ENCODE assay signal across 8 cellular contexts in the genomic region with DNA sequence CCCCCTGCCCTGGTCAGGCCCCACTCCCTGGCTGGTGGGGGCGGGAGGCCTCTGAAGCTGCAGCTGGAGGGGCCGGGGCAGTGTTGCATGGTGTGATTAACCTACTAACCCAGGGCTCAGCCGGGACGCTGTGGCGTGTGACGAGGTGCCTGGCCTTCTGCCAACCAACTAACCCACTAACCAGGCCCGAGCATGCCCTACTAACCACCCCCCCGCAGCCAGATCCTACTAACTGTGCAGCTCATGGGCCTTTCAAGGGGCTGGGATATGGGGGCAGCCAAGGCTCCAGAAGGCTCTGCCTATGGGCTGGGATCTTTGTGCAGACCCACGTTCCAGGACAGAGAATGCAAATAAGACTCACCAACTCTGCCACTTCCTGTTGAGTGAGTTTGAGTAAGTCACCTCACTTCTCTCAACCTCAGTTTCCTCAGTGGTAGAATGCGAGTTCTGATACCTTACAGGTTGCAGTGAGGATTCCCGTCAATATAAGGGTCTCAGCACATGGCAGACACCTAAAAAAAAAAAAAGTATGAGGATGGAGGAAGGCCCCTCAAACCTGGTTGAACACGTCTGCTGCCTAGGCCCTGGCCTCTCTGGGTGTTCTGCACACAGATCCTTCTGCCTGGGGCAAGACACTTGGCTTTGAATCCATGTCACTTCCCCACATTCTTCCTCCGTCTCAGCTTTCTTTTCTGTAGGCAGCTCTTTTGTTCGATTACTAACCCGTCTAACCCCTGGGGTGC. TPM values are rescaled to one million over a fixed set of nuclear protein-coding genes. Genes with fewer than 3 reads are reported as not detected.
DNase-seq lines count a peak whose midpoint lies in the region; ATAC-seq and TF ChIP-seq lines count a peak whose summit lies in the region.

No MANE protein-coding gene starts in this region.

- H3K4me1 Mint-ChIP-seq in Caco-2 (ENCODE audit: low read depth, unreplicated experiment), result no peaks in the 10 kb centered on the region

- H3K36me3 ChIP-seq in GM06990 (ENCODE audit: control insufficient read depth, insufficient read depth, low read length), result no peaks in the 10 kb centered on the region
- no peaks in the 10 kb centered on the region for H3K36me3 ChIP-seq in Caco-2 (ENCODE audit: control insufficient read depth, insufficient read depth, low read length)

- ATAC-seq in foreskin keratinocyte, result peak; percentile 25

- H3K4me1 ChIP-seq in foreskin keratinocyte, result peaks cover 19% of the 10 kb centered on the region
- no peaks in the 10 kb centered on the region for H3K4me1 ChIP-seq in Caco-2

- H3K9me3 Mint-ChIP-seq in Caco-2 (ENCODE audit: unreplicated experiment), result peaks cover 10% of the 10 kb centered on the region

- H3K9me3 ChIP-seq in Caco-2, result no peaks in the 10 kb centered on the region

- intact Hi-C loops in Caco-2 (cut with micrococcal nuclease; ENCODE audit: unreplicated experiment), result loop anchor here (10.0 kb wide), 2 partner anchors 163 to 1133 kb away; partner anchors contain the start of gene MN1

- H3K4me3 Mint-ChIP-seq in Caco-2 (ENCODE audit: unreplicated experiment), result no peak overlapping the region

- H3K36me3 Mint-ChIP-seq in Caco-2 (ENCODE audit: insufficient read depth, unreplicated experiment), result no peaks in the 10 kb centered on the region

- H3K4me3 ChIP-seq in GM06990 (replicated peaks; ENCODE audit: low read depth, low read length) (peak overlapping the region; percentile 6; the same call in 1 of the 2 replicates), HL-60 (replicated peaks; ENCODE audit: insufficient read depth, low read length) (no peak overlapping the region), Caco-2 (ENCODE audit: low read depth, low read length) (no peak overlapping the region)

- H3K27me3 Mint-ChIP-seq in Caco-2 (ENCODE audit: insufficient read depth, unreplicated experiment), result no peaks in the 10 kb centered on the region

- no TSS peak for BruUV-seq in Caco-2 (replicated peaks; lab: Mats Ljungman, UMichigan)

- DNase-seq in GM06990 (ENCODE audit: extremely low read depth, insufficient read length), result peak; percentile 86
- peak in 1 of 2 experiments; percentile 67 for DNase-seq in HL-60 (ENCODE audit: low read depth in 1 of 2, low spot score in 1 of 2)
- peak; percentile 51 to 56 for DNase-seq in activated CD8-positive, alpha-beta memory T cell treated with anti-CD3 and anti-CD28 coated beads for 4 hours (ENCODE audit: low read depth in 2 of 2)
- DNase-seq in foreskin keratinocyte, result peak; percentile 49 to 69
- peak; percentile 38 to 58 for DNase-seq in stimulated activated CD4-positive, alpha-beta T cell treated with anti-CD3 and anti-CD28 coated beads, Interleukin-15, amount 100 ng/mL, for 1 hour (ENCODE audit: low read depth in 1 of 2, low spot score in 1 of 2)
- DNase-seq in HuH-7 (ENCODE audit: low spot score), result no peak
- DNase-seq in NCI-H2196 (lab: John Stamatoyannopoulos, UW; ENCODE audit: unreplicated experiment), result no peak
- DNase-seq in Caco-2, result no peak

- H3K27me3 ChIP-seq in GM06990 (replicated peaks; ENCODE audit: control insufficient read depth, insufficient read depth, low read length) (no peaks in the 10 kb centered on the region), HL-60 (ENCODE audit: insufficient read depth, poor library complexity, severe bottlenecking) (no peaks in the 10 kb centered on the region), foreskin keratinocyte (no peaks in the 10 kb centered on the region), Caco-2 (replicated peaks; ENCODE audit: control insufficient read depth, insufficient read depth, low read length) (no peaks in the 10 kb centered on the region)

- TF ChIP-seq CTCF in GM06990 (IDR thresholded peaks at IDR 0.05; ENCODE audit: insufficient read depth, low read length, poor library complexity, severe bottlenecking), result no peak
- TF ChIP-seq CTCF in HL-60 (IDR thresholded peaks at IDR 0.05; ENCODE audit: insufficient read depth, low read length), result no peak
- no peak for TF ChIP-seq CTCF in foreskin keratinocyte (conservative IDR thresholded peaks at IDR 0.05)
- TF ChIP-seq CTCF in Caco-2 (IDR thresholded peaks at IDR 0.05; ENCODE audit: insufficient read depth in 1 of 2, low read depth in 1 of 2, low read length in 1 of 2, severe bottlenecking in 1 of 2, unreplicated experiment in 1 of 2), result no peak

- POLR2A ChIA-PET in Caco-2 (lab: Charles Lee), result no interaction called here

- peak overlapping the region; percentile 91 for H3K27ac ChIP-seq in HL-60 (replicated peaks)
- no peak overlapping the region for H3K27ac ChIP-seq in foreskin keratinocyte

- CTCF ChIA-PET in Caco-2 (lab: Charles Lee), result no interaction called here

- H3K27ac Mint-ChIP-seq in Caco-2 (ENCODE audit: unreplicated experiment), result no peak overlapping the region

RNA-seq across cellular contexts. Expression of gene MIAT, which starts 14.1 kb away (rescaled TPM):
- total RNA-seq in foreskin keratinocyte (0.28 and 0.37 TPM in 2 replicates), Caco-2 (2022) (0.30 and 0.41 TPM in 2 replicates)
- 0.02 and 0.04 TPM in 2 replicates for polyA plus RNA-seq in foreskin keratinocyte

RNA-seq across cellular contexts. Expression of gene CRYBA4, which starts 49.7 kb away (rescaled TPM):
- total RNA-seq in foreskin keratinocyte (not detected in 2 replicates), Caco-2 (2022) (0.68 TPM in 1 of 2 replicates, not detected in the other)
- not detected in 2 replicates for polyA plus RNA-seq in foreskin keratinocyte

RNA-seq across cellular contexts. Expression of gene CRYBB1, which starts 53.7 kb away (rescaled TPM):
- total RNA-seq in foreskin keratinocyte (not detected in 2 replicates), Caco-2 (2022) (not detected in 2 replicates)
- not detected in 2 replicates for polyA plus RNA-seq in foreskin keratinocyte

Comparison
In these comparisons a context has a peak if more than half of its experiments do, and no peak if none do; other contexts are left out.
1. DNase-seq: peak in GM06990 (single experiment), activated CD8-positive, alpha-beta memory T cell treated with anti-CD3 and anti-CD28 coated beads for 4 hours (2 of 2), foreskin keratinocyte (2 of 2) and stimulated activated CD4-positive, alpha-beta T cell treated with anti-CD3 and anti-CD28 coated beads, Interleukin-15, amount 100 ng/mL, for 1 hour (2 of 2); none in HuH-7 (single experiment), NCI-H2196 (single experiment) and Caco-2 (0 of 2).